9 cellular contexts compared by ENCODE assay signal in the genomic region with DNA sequence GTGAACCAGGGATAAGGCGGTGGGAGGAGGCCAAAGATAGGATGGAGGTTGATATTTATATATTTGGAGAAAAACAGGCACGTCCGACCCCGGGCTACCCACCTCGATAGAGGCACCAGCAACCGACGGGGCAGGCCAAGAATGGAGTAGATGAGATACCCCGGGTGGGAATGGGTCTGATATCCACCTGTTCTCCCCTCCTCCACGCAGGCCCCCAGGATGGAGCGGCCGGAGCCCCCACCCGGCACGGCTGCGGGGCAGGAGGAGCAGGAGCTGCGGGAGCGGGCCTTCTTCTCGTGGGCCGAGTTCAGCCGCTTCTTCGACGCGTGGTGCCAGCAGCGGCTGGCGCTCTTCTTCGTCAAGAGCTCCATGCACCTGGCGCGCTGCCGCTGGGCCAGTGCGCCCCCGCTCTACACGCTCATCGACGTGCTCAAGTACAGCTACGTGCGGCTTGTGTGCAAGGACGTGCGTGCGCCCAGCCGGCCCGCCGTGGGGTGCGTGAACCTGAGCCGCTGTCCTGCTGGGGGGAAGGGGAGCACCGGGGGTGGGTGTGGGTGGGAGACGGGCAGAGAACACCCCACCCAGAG. TPM values are rescaled to one million over a fixed set of nuclear protein-coding genes. Genes with fewer than 3 reads are reported as not detected.
DNase-seq lines count a peak whose midpoint lies in the region; ATAC-seq and TF ChIP-seq lines count a peak whose summit lies in the region.
"Had no signal": no experiment of that assay in that cellular context is flagged by ENCODE, and none has a peak within 500 bp of the region (broad histone marks: within the 10 kb centered on the region; RNA-seq: fewer than 3 reads in every experiment).

No MANE protein-coding gene starts in this region.

- H3K27me3 Mint-ChIP-seq in activated naive CD8-positive, alpha-beta T cell treated with anti-CD3 and anti-CD28 coated beads, Interleukin-2, amount 50 U/mL, for 24 hours: no peaks in the 10 kb centered on the region

- peaks cover 46% of the 10 kb centered on the region for H3K4me1 ChIP-seq in BLaER1
- peaks cover 12% of the 10 kb centered on the region for H3K4me1 ChIP-seq in mucosa of descending colon (ENCODE audit: low read depth)

- H3K9me3 ChIP-seq in BLaER1 (no peaks in the 10 kb centered on the region), mucosa of descending colon (no peaks in the 10 kb centered on the region)

- no peak for ATAC-seq in activated naive CD8-positive, alpha-beta T cell treated with anti-CD3 and anti-CD28 coated beads, Interleukin-2, amount 50 U/mL, for 24 hours
- no peak for ATAC-seq in mucosa of descending colon

- H3K4me3 ChIP-seq in BLaER1 (peak overlapping the region; percentile 79), mucosa of descending colon (no peak overlapping the region)
- peak overlapping the region; percentile 92 for H3K4me3 ChIP-seq in Jurkat, Clone E6-1 (ENCODE audit: low read length)

- intact Hi-C loops in mucosa of descending colon (cut with DNase I, micrococcal nuclease): no loop called here

- no peaks in the 10 kb centered on the region for H3K9me3 Mint-ChIP-seq in activated naive CD8-positive, alpha-beta T cell treated with anti-CD3 and anti-CD28 coated beads, Interleukin-2, amount 50 U/mL, for 24 hours

- peak overlapping the region; percentile 97 for H3K27ac ChIP-seq in BLaER1

- H3K27ac Mint-ChIP-seq in activated naive CD8-positive, alpha-beta T cell treated with anti-CD3 and anti-CD28 coated beads, Interleukin-2, amount 50 U/mL, for 24 hours: peak overlapping the region; percentile 97

- no peak for DNase-seq in Jurkat, Clone E6-1 (ENCODE audit: low read depth, low spot score)
- no peak for DNase-seq in activated naive CD8-positive, alpha-beta T cell treated with anti-CD3 and anti-CD28 coated beads, Interleukin-2, amount 50 U/mL, for 24 hours
- DNase-seq in mucosa of descending colon (peak; percentile 20 to 59 (median 45)), NCI-H774 (lab: John Stamatoyannopoulos, UW) (no peak), NCI-H146 (lab: John Stamatoyannopoulos, UW) (no peak), pons (ENCODE audit: low spot score) (no peak), HuH-7 (ENCODE audit: low spot score) (no peak)
- DNase-seq: NCI-H1694 had no signal

- peaks cover 24% of the 10 kb centered on the region for H3K4me1 Mint-ChIP-seq in activated naive CD8-positive, alpha-beta T cell treated with anti-CD3 and anti-CD28 coated beads, Interleukin-2, amount 50 U/mL, for 24 hours

- peaks cover 45% of the 10 kb centered on the region for H3K36me3 ChIP-seq in BLaER1
- no peaks in the 10 kb centered on the region for H3K36me3 ChIP-seq in mucosa of descending colon (ENCODE audit: low read depth)

- H3K27me3 ChIP-seq in BLaER1: no peaks in the 10 kb centered on the region

- peaks cover 27% of the 10 kb centered on the region for H3K36me3 Mint-ChIP-seq in activated naive CD8-positive, alpha-beta T cell treated with anti-CD3 and anti-CD28 coated beads, Interleukin-2, amount 50 U/mL, for 24 hours (ENCODE audit: low read depth)

- no peak for TF ChIP-seq CTCF in mucosa of descending colon (IDR thresholded peaks at IDR 0.05)

- peaks cover 15% of the 10 kb centered on the region for H4K20me1 ChIP-seq in BLaER1

- peak overlapping the region; percentile 93 for H3K9ac ChIP-seq in BLaER1

- H3K4me2 ChIP-seq in BLaER1: peak overlapping the region; percentile 92

- H3K4me3 Mint-ChIP-seq in activated naive CD8-positive, alpha-beta T cell treated with anti-CD3 and anti-CD28 coated beads, Interleukin-2, amount 50 U/mL, for 24 hours: peak overlapping the region; percentile 88

RNA-seq across cellular contexts. Expression of gene ZSWIM9, which starts 1.2 kb away (rescaled TPM):
- polyA plus RNA-seq in Jurkat, Clone E6-1 (2012; ENCODE audit: insufficient read depth, insufficient read length): 9.0 TPM
- total RNA-seq in mucosa of descending colon: 10 to 100 TPM in 1 of 3 donors, 1 to 10 TPM in 2; 6.0 to 12.9 (median 8.7) TPM

RNA-seq across cellular contexts. Expression of gene LIG1, which starts 1.5 kb away (rescaled TPM):
- 227 TPM for polyA plus RNA-seq in Jurkat, Clone E6-1 (2012; ENCODE audit: insufficient read depth, insufficient read length)
- total RNA-seq in mucosa of descending colon: 10 to 100 TPM; 16.0 to 42.7 (median 29.6) TPM

Comparison
In these comparisons a context has a peak if more than half of its experiments do, and no peak if none do; other contexts are left out.
1. DNase-seq: peak in mucosa of descending colon (3 of 3); none in Jurkat, Clone E6-1 (single experiment), activated naive CD8-positive, alpha-beta T cell treated with anti-CD3 and anti-CD28 coated beads, Interleukin-2, amount 50 U/mL, for 24 hours (single experiment), NCI-H774 (single experiment), NCI-H146 (single experiment), pons (single experiment) and HuH-7 (single experiment).